8 cellular contexts compared by ENCODE assay signal in the genomic region with DNA sequence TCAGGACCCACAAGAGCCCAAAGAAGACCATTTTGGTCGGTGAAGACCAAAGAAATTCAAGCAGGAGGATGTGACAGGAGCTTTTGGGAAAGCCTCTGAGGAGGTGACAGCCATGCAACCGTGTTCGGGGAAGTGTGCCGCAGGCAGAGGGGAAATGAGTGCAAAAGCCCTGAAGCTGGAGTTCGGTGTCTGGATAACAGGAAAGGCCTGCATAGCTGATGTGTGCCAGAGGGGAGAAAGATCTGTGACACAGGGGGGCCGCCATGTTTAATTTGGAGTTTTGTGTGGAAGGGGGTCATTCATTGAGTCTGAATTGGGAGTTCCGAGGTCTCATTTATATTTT. TPM values are rescaled to one million over a fixed set of nuclear protein-coding genes. Genes with fewer than 3 reads are reported as not detected.
DNase-seq lines count a peak whose midpoint lies in the region; ATAC-seq and TF ChIP-seq lines count a peak whose summit lies in the region.

No MANE protein-coding gene starts in this region.

- WGBS in psoas muscle, 3 donors: 5 to 6% (median 5%) methylated on average over 7 of the region's 7 CpGs

- H3K4me3 ChIP-seq in AG09309 (ENCODE audit: control insufficient read depth, low read depth, low read length) (peak overlapping the region; percentile 60), psoas muscle (peak overlapping the region; percentile 99)

- H3K27me3 Mint-ChIP-seq in activated CD4-positive, alpha-beta memory T cell treated with anti-CD3 and anti-CD28 coated beads, Interleukin-2, amount 10 ng/mL, durations not matched to agents 7 days and 5 days: no peaks in the 10 kb centered on the region
- peaks cover 8% of the 10 kb centered on the region for H3K27me3 Mint-ChIP-seq in glutamatergic neuron (ENCODE audit: unreplicated experiment)

- no peaks in the 10 kb centered on the region for H3K27me3 ChIP-seq in psoas muscle (ENCODE audit: insufficient read depth in 3 of 3, low read length in 2 of 3)

- peaks cover 32% of the 10 kb centered on the region for H3K36me3 Mint-ChIP-seq in activated CD4-positive, alpha-beta memory T cell treated with anti-CD3 and anti-CD28 coated beads, Interleukin-2, amount 10 ng/mL, durations not matched to agents 7 days and 5 days (ENCODE audit: low read depth)
- no peaks in the 10 kb centered on the region for H3K36me3 Mint-ChIP-seq in glutamatergic neuron (ENCODE audit: unreplicated experiment)

- peaks cover 47% of the 10 kb centered on the region for H3K4me1 ChIP-seq in psoas muscle

- H3K9me3 ChIP-seq in psoas muscle: no peaks in the 10 kb centered on the region

- no peak for DNase-seq in AG09309 (ENCODE audit: low read depth)
- DNase-seq in HCEC 1CT: peak; percentile 9
- DNase-seq in activated CD4-positive, alpha-beta memory T cell treated with anti-CD3 and anti-CD28 coated beads, Interleukin-2, amount 10 ng/mL, durations not matched to agents 7 days and 5 days: no peak
- DNase-seq in glutamatergic neuron: no peak
- DNase-seq in psoas muscle: no peak
- no peak for DNase-seq in LoVo (ENCODE audit: low spot score)
- no peak for DNase-seq in DMS53 (lab: John Stamatoyannopoulos, UW)

- no peaks in the 10 kb centered on the region for H3K9me3 Mint-ChIP-seq in activated CD4-positive, alpha-beta memory T cell treated with anti-CD3 and anti-CD28 coated beads, Interleukin-2, amount 10 ng/mL, durations not matched to agents 7 days and 5 days
- H3K9me3 Mint-ChIP-seq in glutamatergic neuron (ENCODE audit: unreplicated experiment): peaks cover 11% of the 10 kb centered on the region

- peaks cover 0 to 14% of the 10 kb centered on the region in 2 donors for H3K36me3 ChIP-seq in psoas muscle (ENCODE audit: insufficient read depth in 1 of 2, low read depth in 1 of 2)

- intact Hi-C loops in psoas muscle (cut with DNase I): loop anchor here in 1 of 2 donors (5.0 kb wide), 3 partner anchors 39 to 121 kb away; partner anchors contain the start of gene RSL1D1

- no peak for TF ChIP-seq CTCF in AG09309 (IDR thresholded peaks at IDR 0.05; ENCODE audit: control insufficient read depth, insufficient read depth, low read depth, low read length, missing control alignments)
- no peak for TF ChIP-seq CTCF in glutamatergic neuron (IDR thresholded peaks at IDR 0.05; ENCODE audit: partially characterized antibody, unreplicated experiment)
- no peak for TF ChIP-seq CTCF in psoas muscle (IDR thresholded peaks at IDR 0.05)

- H3K27ac ChIP-seq in psoas muscle: peak overlapping the region; percentile 98

- ATAC-seq in psoas muscle: peak in 1 of 4 donors; percentile 10
- ATAC-seq in HG03175 (IDR thresholded peaks at IDR 0.05; ENCODE audit: unreplicated experiment): no peak

- CTCF ChIA-PET in activated CD4-positive, alpha-beta memory T cell treated with anti-CD3 and anti-CD28 coated beads, Interleukin-2, amount 10 ng/mL, durations not matched to agents 7 days and 5 days (lab: Charles Lee): interaction anchor here (0.6 to 4.6 kb wide), 20 partner anchors 9 to 418 kb away, joined by 3 to 52 read pairs (median 4); partner anchors contain the start of genes RSL1D1 and TXNDC11

- POLR2A ChIA-PET in activated CD4-positive, alpha-beta memory T cell treated with anti-CD3 and anti-CD28 coated beads, Interleukin-2, amount 10 ng/mL, durations not matched to agents 7 days and 5 days (lab: Charles Lee): interaction anchor here (0.5 to 6.2 kb wide), 29 partner anchors 9 to 921 kb away, joined by 3 to 165 read pairs (median 4); partner anchors contain the start of genes CIITA, CLEC16A, GSPT1 and LITAF

- peak overlapping the region; percentile 88 for H3K27ac Mint-ChIP-seq in activated CD4-positive, alpha-beta memory T cell treated with anti-CD3 and anti-CD28 coated beads, Interleukin-2, amount 10 ng/mL, durations not matched to agents 7 days and 5 days
- peak overlapping the region; percentile 99 for H3K27ac Mint-ChIP-seq in glutamatergic neuron (ENCODE audit: unreplicated experiment)

- H3K4me3 Mint-ChIP-seq in activated CD4-positive, alpha-beta memory T cell treated with anti-CD3 and anti-CD28 coated beads, Interleukin-2, amount 10 ng/mL, durations not matched to agents 7 days and 5 days: peak overlapping the region; percentile 97
- H3K4me3 Mint-ChIP-seq in glutamatergic neuron (ENCODE audit: unreplicated experiment): peak overlapping the region; percentile 99

- H3K4me1 Mint-ChIP-seq in activated CD4-positive, alpha-beta memory T cell treated with anti-CD3 and anti-CD28 coated beads, Interleukin-2, amount 10 ng/mL, durations not matched to agents 7 days and 5 days: peaks cover 61% of the 10 kb centered on the region
- peaks cover 33% of the 10 kb centered on the region for H3K4me1 Mint-ChIP-seq in glutamatergic neuron (ENCODE audit: low read depth, unreplicated experiment)

RNA-seq across cellular contexts. Expression of gene ZC3H7A, which starts 0.9 kb away (rescaled TPM):
- total RNA-seq in activated CD4-positive, alpha-beta memory T cell treated with anti-CD3 and anti-CD28 coated beads, Interleukin-2, amount 10 ng/mL, durations not matched to agents 7 days and 5 days: 10 to 100 TPM; 68.9 to 70.9 TPM
- total RNA-seq in glutamatergic neuron (ENCODE audit: unreplicated experiment): 87.7 TPM
- 10 to 100 TPM; 23.4 to 69.6 (median 40.0) TPM for total RNA-seq in psoas muscle
- polyA plus RNA-seq in psoas muscle: 10 to 100 TPM; 11.7 to 30.7 (median 19.7) TPM

RNA-seq across cellular contexts. Expression of gene RSL1D1, which starts 53.4 kb away (rescaled TPM):
- 100 to 1,000 TPM; 146 to 157 TPM for total RNA-seq in activated CD4-positive, alpha-beta memory T cell treated with anti-CD3 and anti-CD28 coated beads, Interleukin-2, amount 10 ng/mL, durations not matched to agents 7 days and 5 days
- total RNA-seq in glutamatergic neuron (ENCODE audit: unreplicated experiment) (71.2 TPM), psoas muscle (100 to 1,000 TPM; 197 to 271 (median 256) TPM)
- polyA plus RNA-seq in psoas muscle: 100 to 1,000 TPM; 197 to 249 (median 202) TPM

RNA-seq across cellular contexts. Expression of gene TXNDC11, which starts 55.3 kb away (rescaled TPM):
- total RNA-seq in activated CD4-positive, alpha-beta memory T cell treated with anti-CD3 and anti-CD28 coated beads, Interleukin-2, amount 10 ng/mL, durations not matched to agents 7 days and 5 days: 10 to 100 TPM; 45.3 to 46.6 TPM
- total RNA-seq in glutamatergic neuron (ENCODE audit: unreplicated experiment): 18.4 TPM
- total RNA-seq in psoas muscle: 10 to 100 TPM; 21.3 to 37.2 (median 33.5) TPM
- 10 to 100 TPM; 38.8 to 49.1 (median 40.5) TPM for polyA plus RNA-seq in psoas muscle
